ENCODE assay signal across 13 cellular contexts in genomic region chr9:22228542-22228941, GRCh38.
DNase-seq lines count a peak whose midpoint lies in the region; ATAC-seq and TF ChIP-seq lines count a peak whose summit lies in the region.
"Had no signal": no experiment of that assay in that cellular context is flagged by ENCODE, and none has a peak within 500 bp of the region (broad histone marks: within the 10 kb centered on the region; RNA-seq: fewer than 3 reads in every experiment).

No MANE protein-coding gene starts in this region.

- no peak overlapping the region for H3K4me2 ChIP-seq in smooth muscle cell

- no peaks in the 10 kb centered on the region for H4K20me1 ChIP-seq in smooth muscle cell (ENCODE audit: low read depth)

- H3K27me3 ChIP-seq in HAP-1 (ENCODE audit: low read depth) (no peaks in the 10 kb centered on the region), smooth muscle cell (ENCODE audit: low read depth) (no peaks in the 10 kb centered on the region)

- in situ Hi-C loops in HAP-1 (cut with MboI; ENCODE audit: low sequenced_read_pairs) = loop anchor here (25.0 kb wide), 1 partner anchor 216 kb away; the partner anchor contains the start of gene CDKN2B

- CTCF ChIA-PET in AG04449 (lab: Yijun Ruan, JAX) = interaction anchor here (0.7 to 4.4 kb wide), 8 partner anchors 10 to 416 kb away, joined by 3 to 24 read pairs (median 6); partner anchors contain the start of gene CDKN2B

- no peaks in the 10 kb centered on the region for H3K9me3 ChIP-seq in HAP-1
- peaks cover 13% of the 10 kb centered on the region for H3K9me3 ChIP-seq in smooth muscle cell (replicated peaks; ENCODE audit: low read depth)

- ATAC-seq in SK-N-SH treated with all-trans-retinoic acid at 6 μM for 48 hours = peak; percentile 57; the same call in 1 of the 3 replicates
- no peak for ATAC-seq in HG02610 (IDR thresholded peaks at IDR 0.05; ENCODE audit: unreplicated experiment)

- H3F3A ChIP-seq in smooth muscle cell (ENCODE audit: low read depth) = no peaks in the 10 kb centered on the region

- no peak overlapping the region for H3K27ac ChIP-seq in smooth muscle cell (ENCODE audit: low read depth)

- H3K9ac ChIP-seq in smooth muscle cell (ENCODE audit: low read depth) = no peak overlapping the region

- H3K79me2 ChIP-seq in smooth muscle cell (ENCODE audit: low read depth) = no peaks in the 10 kb centered on the region

- no peak for DNase-seq in AG04449 (ENCODE audit: low read depth, low spot score)
- peak; percentile 53 for DNase-seq in fibroblast of the aortic adventitia (ENCODE audit: low read depth)
- DNase-seq in Ammon's horn (ENCODE audit: low spot score) = no peak
- no peak for DNase-seq in HAP-1 (ENCODE audit: low spot score in 2 of 2)
- DNase-seq in smooth muscle cell (lab: John Stamatoyannopoulos, UW; ENCODE audit: unreplicated experiment) = no peak
- DNase-seq: activated CD8-positive, alpha-beta memory T cell treated with anti-CD3 and anti-CD28 coated beads for 24 hours; activated naive CD4-positive, alpha-beta T cell treated with anti-CD3 and anti-CD28 coated beads, Interleukin-2, amount 50 U/mL, for 16 hours; DMS 273 treated with DMSO at 0.1 percent for 48 hours; head of caudate nucleus; stimulated activated naive CD4-positive, alpha-beta T cell treated with Interleukin-2 at 50 U/mL for 16 hours had no signal

- H3K4me1 ChIP-seq in HAP-1 = no peaks in the 10 kb centered on the region
- H3K4me1 ChIP-seq in smooth muscle cell (ENCODE audit: low read depth) = no peaks in the 10 kb centered on the region

- H2AFZ ChIP-seq in smooth muscle cell (ENCODE audit: low read depth) = no peak overlapping the region

- peak; percentile 25 for TF ChIP-seq CTCF in AG04449 (IDR thresholded peaks at IDR 0.05; ENCODE audit: insufficient read depth, low read length, missing control alignments)
- peak; percentile 3 for TF ChIP-seq CTCF in GM12873 (IDR thresholded peaks at IDR 0.05; ENCODE audit: insufficient read depth, low read depth, low read length, missing control alignments)
- TF ChIP-seq CTCF in fibroblast of the aortic adventitia (IDR thresholded peaks at IDR 0.05; ENCODE audit: insufficient read depth, low read length) = peak; percentile 50
- TF ChIP-seq CTCF in smooth muscle cell (IDR thresholded peaks at IDR 0.05; ENCODE audit: borderline replicate concordance, insufficient read depth, poor library complexity, severe bottlenecking) = no peak

- POLR2A ChIA-PET in AG04449 (lab: Yijun Ruan, JAX) = no interaction called here

- WGBS in smooth muscle cell (ENCODE audit: low lambda C conversion rate) = 70% methylated on average over 3 of the region's 3 CpGs

- H3K4me3 ChIP-seq in AG04449 (ENCODE audit: low read depth, low read length) (no peak overlapping the region), fibroblast of the aortic adventitia (ENCODE audit: low read depth, low read length) (no peak overlapping the region), HAP-1 (no peak overlapping the region), smooth muscle cell (no peak overlapping the region)

- H3K36me3 ChIP-seq in HAP-1 (replicated peaks) = no peaks in the 10 kb centered on the region
- H3K36me3 ChIP-seq in smooth muscle cell (ENCODE audit: low read depth) = no peaks in the 10 kb centered on the region

TF ChIP-seq in SK-N-SH treated with all-trans-retinoic acid at 6 μM for 48 hours, 23 proteins besides CTCF, POLR2A, EP300 and RAD21:
- TF ChIP-seq BACH2 (CRISPR knock-in tag; IDR thresholded peaks at IDR 0.05; ENCODE audit: borderline replicate concordance) (no peak), TOX (CRISPR knock-in tag; IDR thresholded peaks at IDR 0.05; ENCODE audit: borderline replicate concordance) (no peak), ZNF565 (CRISPR knock-in tag; conservative IDR thresholded peaks at IDR 0.05; ENCODE audit: low read depth) (no peak), ZC3H10 (CRISPR knock-in tag; IDR thresholded peaks at IDR 0.05) (no peak), ZFP30 (CRISPR knock-in tag; IDR thresholded peaks at IDR 0.05) (no peak), TSHZ2 (CRISPR knock-in tag; IDR thresholded peaks at IDR 0.05) (no peak), PPARA (CRISPR knock-in tag; IDR thresholded peaks at IDR 0.05; ENCODE audit: borderline replicate concordance) (no peak), ZNF8 (CRISPR knock-in tag; IDR thresholded peaks at IDR 0.05) (no peak), CREB5 (CRISPR knock-in tag; IDR thresholded peaks at IDR 0.05; ENCODE audit: low read depth) (no peak), ESRRG (CRISPR knock-in tag; IDR thresholded peaks at IDR 0.05) (no peak), SNAI2 (CRISPR knock-in tag; IDR thresholded peaks at IDR 0.05) (no peak), CSDC2 (CRISPR knock-in tag; IDR thresholded peaks at IDR 0.05) (no peak), ISL1 (CRISPR knock-in tag; IDR thresholded peaks at IDR 0.05) (no peak), ZFP3 (CRISPR knock-in tag; IDR thresholded peaks at IDR 0.05) (no peak), CSRNP3 (CRISPR knock-in tag; IDR thresholded peaks at IDR 0.05) (no peak), POU6F1 (CRISPR knock-in tag; IDR thresholded peaks at IDR 0.05; ENCODE audit: borderline replicate concordance, low read depth) (no peak), ARNTL (CRISPR knock-in tag; IDR thresholded peaks at IDR 0.05; ENCODE audit: borderline replicate concordance, low read depth) (no peak)
